ENCODE assay signal across 9 cellular contexts in the genomic region with DNA sequence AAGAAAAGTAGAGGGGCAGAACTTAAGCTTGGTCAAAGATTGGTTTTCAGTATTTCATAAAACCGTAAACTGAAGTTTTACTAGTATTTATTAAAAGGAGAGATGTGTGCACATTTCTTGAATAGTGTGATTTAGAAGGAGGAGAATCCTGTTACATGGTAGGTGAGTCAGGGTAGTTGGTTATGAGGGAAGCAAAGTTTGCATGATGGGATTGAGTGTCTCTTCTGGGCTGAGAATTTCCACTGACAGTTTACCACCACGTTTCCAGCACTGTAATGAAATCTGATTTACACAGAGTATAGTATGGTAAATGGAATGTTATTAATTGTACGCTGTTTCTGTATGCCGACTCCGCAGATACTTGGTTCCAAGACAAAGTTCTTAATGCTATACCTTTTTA. TPM values are rescaled to one million over a fixed set of nuclear protein-coding genes. Genes with fewer than 3 reads are reported as not detected.
DNase-seq lines count a peak whose midpoint lies in the region; ATAC-seq and TF ChIP-seq lines count a peak whose summit lies in the region.
"Had no signal": no experiment of that assay in that cellular context is flagged by ENCODE, and none has a peak within 500 bp of the region (broad histone marks: within the 10 kb centered on the region; RNA-seq: fewer than 3 reads in every experiment).

No MANE protein-coding gene starts in this region.

- ATAC-seq in T-cell (replicated peaks in 1 of 4): no peak
- no peak for ATAC-seq in HG02588 (IDR thresholded peaks at IDR 0.05; ENCODE audit: unreplicated experiment)
- ATAC-seq: activated CD4-positive, CD25-positive, alpha-beta regulatory T cell treated with anti-CD3 and anti-CD28 coated beads, Interleukin-2, amount 50 U/mL, for 24 hours had no signal

- no peaks in the 10 kb centered on the region for H3K9me3 Mint-ChIP-seq in T-cell

- peak overlapping the region; percentile 93 to 97 (median 94) for H3K27ac ChIP-seq in sigmoid colon

- H3K36me3 ChIP-seq in ES-I3 (ENCODE audit: insufficient read depth, low read length): no peaks in the 10 kb centered on the region
- H3K36me3 ChIP-seq in sigmoid colon: no peaks in the 10 kb centered on the region

- peak overlapping the region; percentile 78 to 97 (median 90) for H3K4me3 ChIP-seq in sigmoid colon

- no peaks in the 10 kb centered on the region for H3K36me3 Mint-ChIP-seq in T-cell

- H3K4me1 ChIP-seq in ES-I3 (ENCODE audit: insufficient read depth, low read length) (peaks cover 8% of the 10 kb centered on the region), sigmoid colon (peaks cover 0 to 50% (median 32%) of the 10 kb centered on the region in 4 donors)

- H3K4me1 Mint-ChIP-seq in T-cell: peaks cover 33 to 46% (median 43%) of the 10 kb centered on the region in 3 donors

- peak overlapping the region; percentile 85 to 99 (median 90) for H3K4me3 Mint-ChIP-seq in T-cell

- intact Hi-C loops in sigmoid colon (cut with DNase I): no loop called here

- no peak for TF ChIP-seq CTCF in sigmoid colon (IDR thresholded peaks at IDR 0.05)

- CTCF ChIA-PET in T-cell (lab: Charles Lee): interaction anchor here in 1 of 2 donors (0.7 kb wide), 1 partner anchor 1541 kb away, joined by 5 read pairs; no protein-coding TSS in a partner anchor

- 12 to 46% methylated on average over 5 of the region's 5 CpGs for WGBS in sigmoid colon, 2 donors

- peaks cover 23 to 28% of the 10 kb centered on the region in 2 donors for H3K27me3 Mint-ChIP-seq in T-cell

- H3K27me3 ChIP-seq in sigmoid colon: no peaks in the 10 kb centered on the region

- TF ChIP-seq POLR2A in sigmoid colon (IDR thresholded peaks at IDR 0.05): no peak

- no peak overlapping the region for H3K27ac Mint-ChIP-seq in T-cell

- H3K9ac ChIP-seq in ES-I3 (ENCODE audit: low read depth, low read length): peak overlapping the region; percentile 91

- H3K9me3 ChIP-seq in ES-I3 (ENCODE audit: control insufficient read depth, insufficient read depth, low read length): no peaks in the 10 kb centered on the region
- H3K9me3 ChIP-seq in sigmoid colon: no peaks in the 10 kb centered on the region

- DNase-seq in T-cell (no peak), glomerular visceral epithelial cell (ENCODE audit: extremely low spot score) (peak; percentile 31), sigmoid colon (no peak), NCI-H510A treated with DMSO at 0.1 percent for 48 hours (lab: John Stamatoyannopoulos, UW) (no peak), COLO668 (lab: John Stamatoyannopoulos, UW; ENCODE audit: unreplicated experiment) (no peak), DMS53 treated with DMSO at 0.1 percent for 48 hours (lab: John Stamatoyannopoulos, UW; ENCODE audit: unreplicated experiment) (no peak)

- TF ChIP-seq EP300 in sigmoid colon (IDR thresholded peaks at IDR 0.05): no peak

- POLR2A ChIA-PET in T-cell (lab: Charles Lee): no interaction called here

RNA-seq across cellular contexts. Expression of a gene that starts 1.6 kb away (rescaled TPM):
- total RNA-seq in T-cell (10 to 100 TPM in 1 of 5 donors, 1 to 10 TPM in 4; 6.7 to 11.3 (median 8.4) TPM), sigmoid colon (10 to 100 TPM; 20.0 to 54.1 (median 33.8) TPM)
- polyA plus RNA-seq in sigmoid colon: 1 to 10 TPM; 1.8 to 9.8 (median 3.7) TPM
